ENCODE assay signal across 17 cellular contexts in the genomic region with DNA sequence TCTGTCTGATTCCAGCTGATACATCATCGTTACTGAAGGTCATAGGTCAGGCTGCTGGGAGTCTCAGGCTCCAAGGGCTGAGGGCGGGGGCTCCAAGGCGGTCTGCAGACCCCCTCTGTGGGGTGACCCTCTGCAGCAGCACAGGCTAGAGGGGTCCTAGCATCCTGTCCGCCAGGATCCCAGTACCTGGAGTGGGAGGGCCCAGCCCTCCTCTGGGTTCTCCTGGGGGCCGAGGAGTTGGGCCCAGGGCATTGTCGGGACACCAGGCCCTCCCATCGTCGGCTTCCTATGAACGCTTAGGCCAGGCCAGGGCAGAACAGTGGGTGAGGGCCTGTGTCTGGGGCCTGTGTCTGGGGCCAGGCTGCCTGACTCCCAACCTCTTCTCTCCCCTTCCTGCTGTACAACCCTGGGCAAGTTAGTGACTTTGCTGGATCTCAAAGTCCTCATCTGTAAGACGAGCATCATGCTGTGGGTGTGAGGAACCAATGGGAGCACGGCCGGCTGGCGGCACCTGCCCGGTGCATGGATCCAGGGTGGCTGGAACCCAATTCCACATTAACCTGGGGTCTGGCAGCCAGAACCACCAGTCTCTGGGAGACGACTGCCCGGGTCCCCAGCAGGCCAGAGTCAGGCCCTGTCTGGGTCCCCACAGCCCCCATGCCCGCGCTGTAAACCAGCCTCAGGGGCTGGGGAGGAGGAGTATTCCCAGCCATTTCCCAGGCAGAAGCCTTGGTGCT. TPM values are rescaled to one million over a fixed set of nuclear protein-coding genes. Genes with fewer than 3 reads are reported as not detected.
A peak's percentile ranks its signal among the peaks of the same experiment; 100 is the strongest.
DNase-seq lines count a peak whose midpoint lies in the region; ATAC-seq and TF ChIP-seq lines count a peak whose summit lies in the region.
"Had no signal": no experiment of that assay in that cellular context is flagged by ENCODE, and none has a peak within 500 bp of the region (broad histone marks: within the 10 kb centered on the region; RNA-seq: fewer than 3 reads in every experiment).

No MANE protein-coding gene starts in this region.

- no peak for TF ChIP-seq CTCF in lower lobe of right lung (IDR thresholded peaks at IDR 0.05)
- TF ChIP-seq CTCF in gastrocnemius medialis (IDR thresholded peaks at IDR 0.05 in 4 of 5, conservative IDR thresholded peaks at IDR 0.05 in 1 of 5) = no peak

- intact Hi-C loops in activated naive CD4-positive, alpha-beta T cell treated with anti-CD3 and anti-CD28 coated beads for 36 hours (cut with micrococcal nuclease) = no loop called here
- intact Hi-C loops in lower lobe of right lung (cut with DNase I) = no loop called here
- intact Hi-C loops in gastrocnemius medialis (cut with DNase I; ENCODE audit: low total_unique reads) = no loop called here
- intact Hi-C loops in aorta (cut with DNase I) = no loop called here

- H3K27me3 Mint-ChIP-seq in activated naive CD4-positive, alpha-beta T cell treated with anti-CD3 and anti-CD28 coated beads for 36 hours (ENCODE audit: low read depth) = no peaks in the 10 kb centered on the region

- WGBS in aorta, 2 donors = 91 to 93% methylated on average over 18 of the region's 18 CpGs

- no peaks in the 10 kb centered on the region for H3K36me3 ChIP-seq in lower lobe of right lung
- no peaks in the 10 kb centered on the region for H3K36me3 ChIP-seq in gastrocnemius medialis
- H3K36me3 ChIP-seq in aorta (ENCODE audit: control insufficient read depth in 1 of 2, insufficient read depth in 2 of 2, low read length in 1 of 2) = no peaks in the 10 kb centered on the region

- ATAC-seq in lower lobe of right lung (no peak), gastrocnemius medialis (no peak), aorta (ENCODE audit: low FRiP score) (peak; percentile 39), GM21737 (IDR thresholded peaks at IDR 0.05; ENCODE audit: unreplicated experiment) (no peak), GM18868 (IDR thresholded peaks at IDR 0.05; ENCODE audit: unreplicated experiment) (no peak)
- ATAC-seq: natural killer cell; stimulated activated naive CD8-positive, alpha-beta T cell treated with anti-CD3 and anti-CD28 coated beads, Interleukin-15, amount 100 ng/mL, for 72 hours had no signal

- CTCF ChIA-PET in activated naive CD4-positive, alpha-beta T cell treated with anti-CD3 and anti-CD28 coated beads for 36 hours (lab: Charles Lee) = no interaction called here

- peak; percentile 10 for DNase-seq in activated naive CD4-positive, alpha-beta T cell treated with anti-CD3 and anti-CD28 coated beads, Interleukin-2, amount 50 U/mL, for 16 hours
- no peak for DNase-seq in activated naive CD4-positive, alpha-beta T cell treated with anti-CD3 and anti-CD28 coated beads for 36 hours
- DNase-seq in lower lobe of right lung (peak; percentile 28), gastrocnemius medialis (no peak), aorta (no peak), Ammon's horn (ENCODE audit: low spot score) (no peak)
- DNase-seq: activated CD4-positive, alpha-beta T cell treated with anti-CD3 and anti-CD28 coated beads, Interleukin-2, amount 50 U/mL, for 1 hour; glutamatergic neuron; natural killer cell; NCI-H1930; stimulated activated naive CD8-positive, alpha-beta T cell treated with anti-CD3 and anti-CD28 coated beads, Interleukin-15, amount 100 ng/mL, for 72 hours had no signal

- H3K4me3 ChIP-seq in lower lobe of right lung (no peak overlapping the region), gastrocnemius medialis (no peak overlapping the region), aorta (ENCODE audit: low read length in 2 of 2) (no peak overlapping the region)
- H3K4me3 ChIP-seq: GM23338 had no signal

- no peak overlapping the region for H3K4me3 Mint-ChIP-seq in activated naive CD4-positive, alpha-beta T cell treated with anti-CD3 and anti-CD28 coated beads for 36 hours
- H3K4me3 Mint-ChIP-seq: GM23338; IgD-negative memory B cell; natural killer cell; stimulated activated naive CD8-positive, alpha-beta T cell treated with anti-CD3 and anti-CD28 coated beads, Interleukin-15, amount 100 ng/mL, for 72 hours had no signal

- H3K36me3 Mint-ChIP-seq in activated naive CD4-positive, alpha-beta T cell treated with anti-CD3 and anti-CD28 coated beads for 36 hours (ENCODE audit: low read depth) = no peaks in the 10 kb centered on the region
- H3K36me3 Mint-ChIP-seq: natural killer cell had no signal

- no peak overlapping the region for H3K27ac Mint-ChIP-seq in activated naive CD4-positive, alpha-beta T cell treated with anti-CD3 and anti-CD28 coated beads for 36 hours
- H3K27ac Mint-ChIP-seq: GM23338; IgD-negative memory B cell; natural killer cell; stimulated activated naive CD8-positive, alpha-beta T cell treated with anti-CD3 and anti-CD28 coated beads, Interleukin-15, amount 100 ng/mL, for 72 hours had no signal

- no peak for TF ChIP-seq POLR2A in gastrocnemius medialis (IDR thresholded peaks at IDR 0.05)

- peak overlapping the region; percentile 49 for H3K27ac ChIP-seq in lower lobe of right lung
- H3K27ac ChIP-seq in gastrocnemius medialis = peak overlapping the region in 3 of 4 donors; percentile 48 to 49 (median 49)
- peak overlapping the region in 1 of 2 donors; percentile 15 for H3K27ac ChIP-seq in aorta (ENCODE audit: low read depth in 1 of 2, low read length in 2 of 2)
- H3K27ac ChIP-seq: 22Rv1, C4-2B had no signal

- H3K9me3 Mint-ChIP-seq in activated naive CD4-positive, alpha-beta T cell treated with anti-CD3 and anti-CD28 coated beads for 36 hours = no peaks in the 10 kb centered on the region
- H3K9me3 Mint-ChIP-seq: GM23338; IgD-negative memory B cell; natural killer cell; stimulated activated naive CD8-positive, alpha-beta T cell treated with anti-CD3 and anti-CD28 coated beads, Interleukin-15, amount 100 ng/mL, for 72 hours had no signal

- in situ Hi-C loops in gastrocnemius medialis (cut with MboI; ENCODE audit: low sequenced_read_pairs in 4 of 4) = no loop called here

- H3K27me3 ChIP-seq in lower lobe of right lung (ENCODE audit: low read depth) (no peaks in the 10 kb centered on the region), gastrocnemius medialis (peaks cover 0 to 13% (median 3%) of the 10 kb centered on the region in 3 donors), aorta (ENCODE audit: control insufficient read depth in 1 of 2, insufficient read depth in 2 of 2, low read length in 1 of 2) (no peaks in the 10 kb centered on the region)

- H3K4me1 ChIP-seq in lower lobe of right lung (peaks cover 17% of the 10 kb centered on the region), gastrocnemius medialis (peaks cover 5 to 14% of the 10 kb centered on the region in 2 donors), aorta (ENCODE audit: control insufficient read depth in 1 of 2, insufficient read depth in 2 of 2, low read length in 2 of 2) (no peaks in the 10 kb centered on the region)

- no peaks in the 10 kb centered on the region for H3K4me1 Mint-ChIP-seq in activated naive CD4-positive, alpha-beta T cell treated with anti-CD3 and anti-CD28 coated beads for 36 hours (ENCODE audit: low read depth)
- H3K4me1 Mint-ChIP-seq: IgD-negative memory B cell, natural killer cell had no signal

- H3K9me3 ChIP-seq in lower lobe of right lung (no peaks in the 10 kb centered on the region), gastrocnemius medialis (no peaks in the 10 kb centered on the region), aorta (ENCODE audit: control insufficient read depth, low read length) (no peaks in the 10 kb centered on the region)

RNA-seq across cellular contexts. Expression of a gene that starts 56.2 kb away (rescaled TPM):
- 10 to 100 TPM; 10.3 to 12.6 TPM for total RNA-seq in activated naive CD4-positive, alpha-beta T cell treated with anti-CD3 and anti-CD28 coated beads for 36 hours
- 45.1 TPM for total RNA-seq in lower lobe of right lung
- 10 to 100 TPM; 16.4 to 42.2 (median 20.7) TPM for total RNA-seq in gastrocnemius medialis
- total RNA-seq in aorta = 100 to 1,000 TPM; 289 to 301 TPM
- 100 to 1,000 TPM in 1 of 2 donors, 10 to 100 TPM in 1; 97.3 to 963 TPM for polyA plus RNA-seq in aorta

Comparison
In these comparisons a context has a peak if more than half of its experiments do, and no peak if none do; other contexts are left out.
1. DNase-seq: peak in activated naive CD4-positive, alpha-beta T cell treated with anti-CD3 and anti-CD28 coated beads, Interleukin-2, amount 50 U/mL, for 16 hours (single experiment) and lower lobe of right lung (single experiment); none in activated naive CD4-positive, alpha-beta T cell treated with anti-CD3 and anti-CD28 coated beads for 36 hours (single experiment), gastrocnemius medialis (0 of 2), aorta (0 of 2) and Ammon's horn (single experiment).